In the genomic region with DNA sequence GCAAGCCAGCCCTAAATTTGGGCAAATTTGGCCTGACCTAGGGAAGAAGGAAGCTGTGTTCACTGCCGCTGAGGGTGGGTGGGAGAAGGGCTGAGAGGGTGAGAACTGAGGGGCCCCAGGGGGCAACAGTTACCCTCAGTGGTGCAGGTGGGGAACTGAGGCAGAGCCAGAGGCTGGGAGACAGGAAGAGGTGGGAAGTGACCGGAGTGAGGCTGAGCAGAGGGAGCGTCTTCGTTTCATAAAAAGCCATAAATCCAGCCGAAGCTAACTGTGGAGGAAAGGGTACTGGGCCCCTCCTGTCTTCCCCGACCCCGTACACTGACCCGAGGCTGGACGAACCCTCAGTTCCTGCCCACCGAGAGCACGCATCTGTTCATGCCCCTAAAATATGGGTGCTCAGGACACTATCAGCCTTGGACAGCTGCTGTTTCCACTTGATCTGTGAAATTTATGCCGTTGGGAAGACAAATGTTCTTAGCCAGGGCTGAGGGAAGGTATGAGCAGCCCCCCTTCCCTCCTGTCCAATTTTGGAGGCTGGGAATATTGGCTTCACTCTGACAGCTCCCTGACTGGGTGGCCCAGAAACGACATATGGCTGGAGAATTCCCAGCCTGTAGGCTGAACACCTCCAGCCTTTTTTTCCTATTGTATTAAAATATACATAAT, we compare ENCODE assay signal across 17 cellular contexts.
DNase-seq lines count a peak whose midpoint lies in the region; ATAC-seq and TF ChIP-seq lines count a peak whose summit lies in the region.
"Had no signal": no experiment of that assay in that cellular context is flagged by ENCODE, and none has a peak within 500 bp of the region (broad histone marks: within the 10 kb centered on the region; RNA-seq: fewer than 3 reads in every experiment).

No MANE protein-coding gene starts in this region.

- H3K4me3 ChIP-seq in BLaER1 treated with 17β-estradiol and CSF1 and Interleukin-3, amounts not matched to agents 10 nM and 100 nM: no peak overlapping the region
- H3K4me3 ChIP-seq in gastrocnemius medialis: no peak overlapping the region
- H3K4me3 ChIP-seq: GM12878 had no signal

- no peak for ATAC-seq in gastrocnemius medialis
- no peak for ATAC-seq in HG03354 (IDR thresholded peaks at IDR 0.05; ENCODE audit: poor library complexity, severe bottlenecking, unreplicated experiment)
- ATAC-seq in HG03196 (IDR thresholded peaks at IDR 0.05; ENCODE audit: unreplicated experiment): no peak
- ATAC-seq: GM12878, HCT116, HepG2, SK-N-SH treated with all-trans-retinoic acid at 6 μM for 48 hours had no signal

- no peaks in the 10 kb centered on the region for H4K20me1 ChIP-seq in BLaER1 treated with 17β-estradiol and CSF1 and Interleukin-3, amounts not matched to agents 10 nM and 100 nM

- H3K9me3 ChIP-seq in BLaER1 treated with 17β-estradiol and CSF1 and Interleukin-3, amounts not matched to agents 10 nM and 100 nM (replicated peaks in 1 of 11): peaks cover 4 to 14% (median 10%) of the 10 kb centered on the region in 11 experiments; a peak in 17 of 22 replicates
- no peaks in the 10 kb centered on the region for H3K9me3 ChIP-seq in gastrocnemius medialis

- in situ Hi-C loops in gastrocnemius medialis (cut with MboI; ENCODE audit: low sequenced_read_pairs in 4 of 4): no loop called here

- no peak for TF ChIP-seq POLR2A in gastrocnemius medialis (IDR thresholded peaks at IDR 0.05)

- peak overlapping the region in 8 of 11 experiments; percentile 79 to 97 (median 87); a peak in 16 of 22 replicates for H3K4me2 ChIP-seq in BLaER1 treated with 17β-estradiol and CSF1 and Interleukin-3, amounts not matched to agents 10 nM and 100 nM

- H3K27me3 ChIP-seq in BLaER1 treated with 17β-estradiol and CSF1 and Interleukin-3, amounts not matched to agents 10 nM and 100 nM: peaks cover 0 to 4% (median 0%) of the 10 kb centered on the region in 11 experiments; a peak in 1 of 22 replicates
- peaks cover 12 to 23% (median 13%) of the 10 kb centered on the region in 3 donors for H3K27me3 ChIP-seq in gastrocnemius medialis

- peak; percentile 68 for DNase-seq in DMS 273 (lab: John Stamatoyannopoulos, UW; ENCODE audit: unreplicated experiment)
- peak; percentile 55 for DNase-seq in NCI-H524 treated with DMSO at 0.1 percent for 48 hours (lab: John Stamatoyannopoulos, UW)
- peak; percentile 34 for DNase-seq in islet precursor cell
- no peak for DNase-seq in gastrocnemius medialis
- no peak for DNase-seq in anterior cingulate cortex (lab: John Stamatoyannopoulos, UW)
- DNase-seq: Kasumi-1, NCI-H1092 treated with DMSO at 0.1 percent for 48 hours, NCI-H1436, NCI-H1930, NCI-H2107 had no signal

- H3K9ac ChIP-seq in BLaER1 treated with 17β-estradiol and CSF1 and Interleukin-3, amounts not matched to agents 10 nM and 100 nM: no peak overlapping the region

- peaks cover 5 to 31% (median 29%) of the 10 kb centered on the region in 10 experiments for H3K4me1 ChIP-seq in BLaER1 treated with 17β-estradiol and CSF1 and Interleukin-3, amounts not matched to agents 10 nM and 100 nM
- no peaks in the 10 kb centered on the region for H3K4me1 ChIP-seq in gastrocnemius medialis

- no peak overlapping the region for H3K27ac ChIP-seq in BLaER1 treated with 17β-estradiol and CSF1 and Interleukin-3, amounts not matched to agents 10 nM and 100 nM
- H3K27ac ChIP-seq in gastrocnemius medialis: no peak overlapping the region

- intact Hi-C loops in gastrocnemius medialis (cut with DNase I; ENCODE audit: low total_unique reads): no loop called here

- no peak for TF ChIP-seq CTCF in gastrocnemius medialis (IDR thresholded peaks at IDR 0.05 in 4 of 5, conservative IDR thresholded peaks at IDR 0.05 in 1 of 5)

- H3K36me3 ChIP-seq in BLaER1 treated with 17β-estradiol and CSF1 and Interleukin-3, amounts not matched to agents 10 nM and 100 nM: no peaks in the 10 kb centered on the region
- no peaks in the 10 kb centered on the region for H3K36me3 ChIP-seq in gastrocnemius medialis

Comparison
In these comparisons a context has a peak if more than half of its experiments do, and no peak if none do; other contexts are left out.
1. DNase-seq: peak in DMS 273 (single experiment), NCI-H524 treated with DMSO at 0.1 percent for 48 hours (single experiment) and islet precursor cell (single experiment); none in gastrocnemius medialis (0 of 2) and anterior cingulate cortex (0 of 58).